22 cellular contexts compared by ENCODE assay signal in genomic region chr7:1367501-1367900, GRCh38.
DNase-seq lines count a peak whose midpoint lies in the region; ATAC-seq and TF ChIP-seq lines count a peak whose summit lies in the region.
"Had no signal": no experiment of that assay in that cellular context is flagged by ENCODE, and none has a peak within 500 bp of the region (broad histone marks: within the 10 kb centered on the region; RNA-seq: fewer than 3 reads in every experiment).

No MANE protein-coding gene starts in this region.

- POLR2A ChIA-PET in SK-N-SH (lab: Yijun Ruan, JAX): no interaction called here

- H3K4me2 ChIP-seq in SK-N-SH: peak overlapping the region; percentile 32

- H3K4me1 Mint-ChIP-seq in glutamatergic neuron (ENCODE audit: low read depth, unreplicated experiment): peaks cover 18% of the 10 kb centered on the region

- no peak overlapping the region for H3K9ac ChIP-seq in SK-N-SH

- H3K36me3 Mint-ChIP-seq in glutamatergic neuron (ENCODE audit: unreplicated experiment): no peaks in the 10 kb centered on the region

- H3K27me3 Mint-ChIP-seq in glutamatergic neuron (ENCODE audit: unreplicated experiment): peaks cover 4% of the 10 kb centered on the region

- H3K36me3 ChIP-seq in SK-N-SH (replicated peaks in 1 of 2; ENCODE audit: control insufficient read depth in 1 of 2, insufficient read depth in 2 of 2, low read length in 1 of 2): no peaks in the 10 kb centered on the region
- H3K36me3 ChIP-seq: HAP-1, Peyer's patch had no signal

- ATAC-seq in left ventricle myocardium superior: no peak
- no peak for ATAC-seq in Right ventricle myocardium superior (ENCODE audit: poor library complexity)
- ATAC-seq in left colon: no peak
- ATAC-seq in HG03469 (IDR thresholded peaks at IDR 0.05; ENCODE audit: unreplicated experiment): no peak
- no peak for ATAC-seq in GM21367 (IDR thresholded peaks at IDR 0.05; ENCODE audit: unreplicated experiment)
- ATAC-seq in GM21737 (IDR thresholded peaks at IDR 0.05; ENCODE audit: unreplicated experiment): no peak
- ATAC-seq: HepG2, K562 had no signal

- TF ChIP-seq RAD21 in SK-N-SH (IDR thresholded peaks at IDR 0.05; ENCODE audit: low read length): no peak

- no peak overlapping the region for H3K4me3 ChIP-seq in SK-N-SH (ENCODE audit: low read depth in 2 of 2, low read length in 1 of 2)
- H3K4me3 ChIP-seq: HAP-1, K562, Peyer's patch had no signal

- CTCF ChIA-PET in SK-N-SH (lab: Yijun Ruan, JAX): interaction anchor here (0.7 to 1.0 kb wide), 2 partner anchors 106 to 446 kb away, joined by 3 read pairs; no protein-coding TSS in a partner anchor

- no peak overlapping the region for H2AFZ ChIP-seq in SK-N-SH (ENCODE audit: low read depth)

- H4K20me1 ChIP-seq in SK-N-SH (ENCODE audit: insufficient read depth): peaks cover 10% of the 10 kb centered on the region; the same call in 1 of the 2 replicates

- no peaks in the 10 kb centered on the region for H3K9me3 ChIP-seq in SK-N-SH
- H3K9me3 ChIP-seq: HAP-1 had no signal

- peaks cover 98% of the 10 kb centered on the region for H3K27me3 ChIP-seq in SK-N-SH (ENCODE audit: insufficient read depth)

- H3F3A ChIP-seq in SK-N-SH (replicated peaks; ENCODE audit: insufficient read depth): peaks cover 10% of the 10 kb centered on the region

- DNase-seq in left ventricle myocardium superior (peak; percentile 6), Right ventricle myocardium superior (no peak), SK-N-SH (peak; percentile 44), glutamatergic neuron (no peak), left colon (no peak)
- DNase-seq: EL; MM.1S; NCI-H1092 treated with DMSO at 0.1 percent for 48 hours; NCI-H1436 treated with DMSO at 0.1 percent for 48 hours; NCI-H2029; NCI-H2227 treated with DMSO at 0.1 percent for 48 hours; NCI-H510A; NCI-H774; NK-92 treated with Interleukin-12 subunit alpha and Interleukin-12 subunit beta, amount 100 ng/mL, for 24 hours; Peyer's patch had no signal

- no peaks in the 10 kb centered on the region for H3K9me2 ChIP-seq in SK-N-SH

- H3K27ac Mint-ChIP-seq in glutamatergic neuron (ENCODE audit: unreplicated experiment): no peak overlapping the region

- no peak overlapping the region for H3K27ac ChIP-seq in SK-N-SH (ENCODE audit: low read depth in 2 of 2, low read length in 1 of 2)
- H3K27ac ChIP-seq: HL-60, Peyer's patch had no signal

- 18% methylated on average over 15 of the region's 15 CpGs for WGBS in SK-N-SH (ENCODE audit: low lambda C conversion rate)

- peaks cover 10% of the 10 kb centered on the region for H3K9me3 Mint-ChIP-seq in glutamatergic neuron (ENCODE audit: unreplicated experiment)

- intact Hi-C loops in left ventricle myocardium superior (cut with micrococcal nuclease) (no loop called here), Right ventricle myocardium superior (cut with DNase I) (no loop called here), left colon (cut with DNase I, micrococcal nuclease) (no loop called here)

- no peak for TF ChIP-seq EP300 in SK-N-SH (IDR thresholded peaks at IDR 0.05; ENCODE audit: borderline replicate concordance in 1 of 2, low read depth in 1 of 2, low read length in 1 of 2)

- H3K4me3 Mint-ChIP-seq in glutamatergic neuron (ENCODE audit: unreplicated experiment): peak overlapping the region; percentile 48

- H3K79me2 ChIP-seq in SK-N-SH (ENCODE audit: insufficient read depth): no peaks in the 10 kb centered on the region

- no peaks in the 10 kb centered on the region for H3K4me1 ChIP-seq in SK-N-SH (ENCODE audit: control insufficient read depth in 1 of 2, insufficient read depth in 2 of 2, low read depth in 1 of 2, low read length in 1 of 2)

- TF ChIP-seq CTCF in SK-N-SH (IDR thresholded peaks at IDR 0.05) (no peak), glutamatergic neuron (IDR thresholded peaks at IDR 0.05; ENCODE audit: partially characterized antibody, unreplicated experiment) (no peak)

TF ChIP-seq in SK-N-SH, 30 proteins besides CTCF, POLR2A, EP300 and RAD21:
- TF ChIP-seq YY1 (IDR thresholded peaks at IDR 0.05; ENCODE audit: low read depth) (no peak), NRF1 (IDR thresholded peaks at IDR 0.05; ENCODE audit: low read depth, low read length) (no peak), USF2 (IDR thresholded peaks at IDR 0.05; ENCODE audit: borderline replicate concordance, low read depth, low read length) (no peak), GABPA (IDR thresholded peaks at IDR 0.05; ENCODE audit: low read depth) (no peak), MEF2A (IDR thresholded peaks at IDR 0.05; ENCODE audit: borderline replicate concordance, low read depth) (no peak), RXRA (IDR thresholded peaks at IDR 0.05; ENCODE audit: borderline replicate concordance, low read depth) (no peak)
TF ChIP-seq in SK-N-SH: peak in this region for 0.

Comparison
In these comparisons a context has a peak if more than half of its experiments do, and no peak if none do; other contexts are left out.
1. DNase-seq: peak in left ventricle myocardium superior (single experiment) and SK-N-SH (single experiment); none in Right ventricle myocardium superior (single experiment), glutamatergic neuron (single experiment) and left colon (0 of 2).